ENCODE assay signal across 21 cellular contexts in genomic region chr16:1398351-1398750, GRCh38. TPM values are rescaled to one million over a fixed set of nuclear protein-coding genes. Genes with fewer than 3 reads are reported as not detected.
"Had no signal": no experiment of that assay in that cellular context is flagged by ENCODE, and none has a peak within 500 bp of the region (broad histone marks: within the 10 kb centered on the region; RNA-seq: fewer than 3 reads in every experiment).

No MANE protein-coding gene starts in this region.

- H3K27ac ChIP-seq: RWPE1, SJCRH30 had no signal

- DNase-seq: Karpas-422, KG1, MG63, NCI-H1092, NCI-H1105 treated with DMSO at 0.1 percent for 48 hours, NCI-H1436, NCI-H187, NCI-H2029, NCI-H2081 treated with DMSO at 0.1 percent for 48 hours, NCI-H2171, NCI-H226, NCI-H446, NCI-H510A, NCI-H524 treated with DMSO at 0.1 percent for 48 hours, NCI-H69, NCI-H774, SHP77 treated with DMSO at 0.1 percent for 48 hours, SJCRH30, SW 1271 had no signal

- H3K4me1 ChIP-seq: SJCRH30 had no signal

- H3K4me3 ChIP-seq: MG63, SJCRH30 had no signal

- H3K27me3 ChIP-seq: MG63, SJCRH30 had no signal

- H3K9me3 ChIP-seq: MG63, SJCRH30 had no signal

- H3K36me3 ChIP-seq: MG63, SJCRH30 had no signal

RNA-seq across cellular contexts. Expression of gene PERCC1, which starts 32.5 kb away (rescaled TPM):
- total RNA-seq: HT-29 had no signal

RNA-seq across cellular contexts. Expression of gene CCDC154, which starts 46.0 kb away (rescaled TPM):
- total RNA-seq: HT-29 had no signal
